1 cellular context compared by ENCODE assay signal in genomic region chr9:21432640-21433425, GRCh38.
A peak's percentile ranks its signal among the peaks of the same experiment; 100 is the strongest.
TF ChIP-seq lines count a peak whose summit lies in the region.

No MANE protein-coding gene starts in this region.

TF ChIP-seq in SK-N-SH, 30 proteins besides CTCF, POLR2A, EP300 and RAD21 (continued from another document):
- TF ChIP-seq USF2 (IDR thresholded peaks at IDR 0.05; ENCODE audit: borderline replicate concordance, low read depth, low read length) (no peak), POLR2AphosphoS5 (IDR thresholded peaks at IDR 0.05; ENCODE audit: low read depth, low read length) (no peak), RCOR1 (IDR thresholded peaks at IDR 0.05; ENCODE audit: low read length) (no peak), RXRA (IDR thresholded peaks at IDR 0.05; ENCODE audit: borderline replicate concordance, low read depth) (no peak), EZH2phosphoT487 (IDR thresholded peaks at IDR 0.05; ENCODE audit: borderline replicate concordance, low read depth) (peak; percentile 51; the same call in 1 of the 2 replicates), RFX5 (IDR thresholded peaks at IDR 0.05; ENCODE audit: low read length) (no peak)
